In the genomic region with DNA sequence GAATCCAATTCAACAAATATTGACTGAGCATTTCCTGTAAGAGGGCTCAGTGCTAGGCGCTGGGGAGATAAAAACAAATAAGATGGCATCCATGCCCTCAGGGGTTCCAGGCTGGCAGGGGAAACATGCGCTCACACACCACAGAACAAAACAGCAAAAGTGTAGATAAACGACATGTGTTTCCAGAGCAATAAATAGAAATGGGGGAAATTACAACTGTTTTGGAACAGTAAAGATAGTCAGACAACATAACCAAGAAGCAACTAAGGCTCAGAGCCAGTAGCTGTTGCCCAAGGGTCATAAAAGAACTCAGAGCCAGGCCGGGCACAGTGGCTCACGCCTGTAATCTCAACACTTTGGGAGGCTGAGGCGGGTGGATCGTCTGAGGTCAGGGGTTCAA, we compare ENCODE assay signal across 28 cellular contexts. TPM values are rescaled to one million over a fixed set of nuclear protein-coding genes. Genes with fewer than 3 reads are reported as not detected.
DNase-seq lines count a peak whose midpoint lies in the region; ATAC-seq and TF ChIP-seq lines count a peak whose summit lies in the region.
"Had no signal": no experiment of that assay in that cellular context is flagged by ENCODE, and none has a peak within 500 bp of the region (broad histone marks: within the 10 kb centered on the region; RNA-seq: fewer than 3 reads in every experiment).

No MANE protein-coding gene starts in this region.

- H3K79me2 ChIP-seq in SU-DHL-6 (ENCODE audit: insufficient read depth, low read length) (peaks cover 100% of the 10 kb centered on the region), mesendoderm (ENCODE audit: control insufficient read depth, insufficient read depth, low read length) (peaks cover 68% of the 10 kb centered on the region)

- no peaks in the 10 kb centered on the region for H3K4me1 Mint-ChIP-seq in activated CD4-positive, alpha-beta memory T cell treated with anti-CD3 and anti-CD28 coated beads for 36 hours (ENCODE audit: low read depth)
- H3K4me1 Mint-ChIP-seq: CD8-positive, alpha-beta memory T cell; T-helper 17 cell had no signal

- H2BK120ac ChIP-seq in mesendoderm (ENCODE audit: low read depth, low read length): no peak overlapping the region

- H2BK5ac ChIP-seq in mesendoderm (ENCODE audit: low read length): no peak overlapping the region

- H2AK5ac ChIP-seq in mesendoderm (ENCODE audit: low read length): no peak overlapping the region

- no peaks in the 10 kb centered on the region for H3K9me3 ChIP-seq in SU-DHL-6 (ENCODE audit: insufficient read depth, low read length)
- H3K9me3 ChIP-seq: body of pancreas, heart right ventricle, lower lobe of right lung, SJCRH30, thoracic aorta, uterus had no signal

- H4K5ac ChIP-seq in mesendoderm (ENCODE audit: low read length): no peak overlapping the region

- H3K4me2 ChIP-seq in SU-DHL-6 (ENCODE audit: low read depth, low read length, poor library complexity, severe bottlenecking): peak overlapping the region; percentile 96
- no peak overlapping the region for H3K4me2 ChIP-seq in mesendoderm (ENCODE audit: low read length)

- no peaks in the 10 kb centered on the region for H3K36me3 Mint-ChIP-seq in activated CD4-positive, alpha-beta memory T cell treated with anti-CD3 and anti-CD28 coated beads for 36 hours
- H3K36me3 Mint-ChIP-seq: CD8-positive, alpha-beta memory T cell had no signal

- peak overlapping the region; percentile 15 for H3K23ac ChIP-seq in mesendoderm (ENCODE audit: low read length)

- WGBS in mesendoderm (ENCODE audit: extremely low coverage, insufficient coverage, low lambda C conversion rate): no CpG with 5 or more reads among the region's 7 CpGs

- H2AFZ ChIP-seq in SU-DHL-6 (ENCODE audit: low read depth, low read length, severe bottlenecking): no peak overlapping the region
- H2AFZ ChIP-seq: parathyroid adenoma had no signal

- H3K27ac ChIP-seq in SU-DHL-6 (ENCODE audit: low read depth, low read length): peak overlapping the region; percentile 98
- H3K27ac ChIP-seq in mesendoderm (ENCODE audit: low read depth, low read length): no peak overlapping the region
- H3K27ac ChIP-seq: heart right ventricle, lower lobe of right lung, parathyroid adenoma, SJCRH30, thoracic aorta, uterus had no signal

- H3K36me3 ChIP-seq in SU-DHL-6 (ENCODE audit: low read length): no peaks in the 10 kb centered on the region
- no peaks in the 10 kb centered on the region for H3K36me3 ChIP-seq in mesendoderm (ENCODE audit: control insufficient read depth, insufficient read depth, low read length)
- H3K36me3 ChIP-seq: heart right ventricle, lower lobe of right lung, SJCRH30, thoracic aorta, uterus had no signal

- no peak overlapping the region for H4K8ac ChIP-seq in mesendoderm (ENCODE audit: low read depth, low read length)

- no peaks in the 10 kb centered on the region for H3K9me2 ChIP-seq in SU-DHL-6 (replicated peaks; ENCODE audit: insufficient read depth, low read length)

- no peak overlapping the region for H3K56ac ChIP-seq in mesendoderm (ENCODE audit: low read length)

- no peak overlapping the region for H3K4ac ChIP-seq in mesendoderm (ENCODE audit: low read depth, low read length)

- H3K9ac ChIP-seq in SU-DHL-6 (ENCODE audit: low read length) (peak overlapping the region; percentile 62), mesendoderm (ENCODE audit: low read length) (no peak overlapping the region)
- H3K9ac ChIP-seq: parathyroid adenoma had no signal

- TF ChIP-seq CTCF in SU-DHL-6 (IDR thresholded peaks at IDR 0.05; ENCODE audit: insufficient read depth, low read length, poor library complexity, severe bottlenecking): no peak

- no peak overlapping the region for H2BK15ac ChIP-seq in mesendoderm (replicated peaks; ENCODE audit: low read depth)

- intact Hi-C loops in activated CD4-positive, alpha-beta memory T cell treated with anti-CD3 and anti-CD28 coated beads for 36 hours (cut with micrococcal nuclease): no loop called here

- peak; percentile 50 for DNase-seq in NCI-H748 (lab: John Stamatoyannopoulos, UW; ENCODE audit: unreplicated experiment)
- no peak for DNase-seq in NCI-H748 treated with DMSO at 0.1 percent for 48 hours (lab: John Stamatoyannopoulos, UW)
- DNase-seq in mesendoderm: no peak
- no peak for DNase-seq in activated CD4-positive, alpha-beta T cell treated with anti-CD3 and anti-CD28 coated beads for 4 hours
- no peak for DNase-seq in activated CD4-positive, alpha-beta memory T cell treated with anti-CD3 and anti-CD28 coated beads for 36 hours
- no peak for DNase-seq in middle frontal gyrus (ENCODE audit: extremely low spot score, low spot score)
- DNase-seq: activated effector memory CD4-positive, alpha-beta T cell treated with anti-CD3 and anti-CD28 coated beads, Interleukin-2, amount 50 U/mL, for 16 hours; activated T-cell treated with anti-CD3 and anti-CD28 coated beads, Interleukin-2, amount 50 U/mL, for 1 hour; body of pancreas; CD8-positive, alpha-beta memory T cell; DMS 273 treated with DMSO at 0.1 percent for 48 hours; heart right ventricle; kidney glomerular epithelial cell; lower lobe of right lung; NCI-H1694; NCI-H526; SJCRH30; stimulated activated CD4-positive, alpha-beta T cell treated with anti-CD3 and anti-CD28 coated beads, Interleukin-4, amount 100 ng/mL, for 4 hours; stimulated activated naive CD4-positive, alpha-beta T cell treated with Interleukin-2 at 50 U/mL for 16 hours; T-helper 17 cell; uterus had no signal

- POLR2A ChIA-PET in activated CD4-positive, alpha-beta memory T cell treated with anti-CD3 and anti-CD28 coated beads for 36 hours (lab: Charles Lee): no interaction called here

- no peak overlapping the region for H3K4me3 Mint-ChIP-seq in activated CD4-positive, alpha-beta memory T cell treated with anti-CD3 and anti-CD28 coated beads for 36 hours
- H3K4me3 Mint-ChIP-seq: CD8-positive, alpha-beta memory T cell; T-helper 17 cell had no signal

- H3K4me1 ChIP-seq in mesendoderm (ENCODE audit: control insufficient read depth, low read depth, low read length): peaks cover 14% of the 10 kb centered on the region
- H3K4me1 ChIP-seq: parathyroid adenoma, uterus had no signal

- H3F3A ChIP-seq in SU-DHL-6 (ENCODE audit: insufficient read depth): peaks cover 71% of the 10 kb centered on the region

- H3K9me3 Mint-ChIP-seq in activated CD4-positive, alpha-beta memory T cell treated with anti-CD3 and anti-CD28 coated beads for 36 hours: no peaks in the 10 kb centered on the region
- H3K9me3 Mint-ChIP-seq: neural crest cell had no signal

- H3K18ac ChIP-seq in mesendoderm (ENCODE audit: low read length): peak overlapping the region; percentile 78

- H4K20me1 ChIP-seq in SU-DHL-6 (ENCODE audit: low read depth, low read length): no peaks in the 10 kb centered on the region

- H3K4me3 ChIP-seq in SU-DHL-6 (ENCODE audit: insufficient read depth, low read length, poor library complexity, severe bottlenecking) (peak overlapping the region; percentile 54), mesendoderm (ENCODE audit: low read length) (no peak overlapping the region)
- H3K4me3 ChIP-seq: body of pancreas, heart right ventricle, lower lobe of right lung, SJCRH30, thoracic aorta, uterus had no signal

- H3K27ac Mint-ChIP-seq in activated CD4-positive, alpha-beta memory T cell treated with anti-CD3 and anti-CD28 coated beads for 36 hours: no peak overlapping the region
- H3K27ac Mint-ChIP-seq: CD8-positive, alpha-beta memory T cell; T-helper 17 cell had no signal

- ATAC-seq in HG02973 (IDR thresholded peaks at IDR 0.05; ENCODE audit: unreplicated experiment): no peak
- ATAC-seq: lower lobe of right lung, sciatic nerve, T-helper 17 cell had no signal

- H3K27me3 ChIP-seq in SU-DHL-6 (ENCODE audit: low read length) (no peaks in the 10 kb centered on the region), mesendoderm (ENCODE audit: insufficient read depth, low read length, poor library complexity) (no peaks in the 10 kb centered on the region)
- H3K27me3 ChIP-seq: body of pancreas, heart right ventricle, SJCRH30, uterus had no signal

- CTCF ChIA-PET in activated CD4-positive, alpha-beta memory T cell treated with anti-CD3 and anti-CD28 coated beads for 36 hours (lab: Charles Lee): no interaction called here

- no peaks in the 10 kb centered on the region for H3K27me3 Mint-ChIP-seq in activated CD4-positive, alpha-beta memory T cell treated with anti-CD3 and anti-CD28 coated beads for 36 hours
- H3K27me3 Mint-ChIP-seq: CD8-positive, alpha-beta memory T cell; T-helper 17 cell had no signal

- peaks cover 13% of the 10 kb centered on the region for H3K79me1 ChIP-seq in mesendoderm (ENCODE audit: low read length)

RNA-seq across cellular contexts. Expression of a gene that starts 25.1 kb away (rescaled TPM):
- polyA plus RNA-seq in mesendoderm (2013, experiment 1 of 2): 45.0 TPM
- polyA plus RNA-seq in mesendoderm (2013, experiment 2 of 2): 42.8 TPM
- total RNA-seq in activated CD4-positive, alpha-beta memory T cell treated with anti-CD3 and anti-CD28 coated beads for 36 hours: not detected
- total RNA-seq: activated CD8-positive, alpha-beta memory T cell treated with anti-CD3 and anti-CD28 coated beads for 36 hours; CD8-positive, alpha-beta memory T cell had no signal
- polyA plus RNA-seq: CD8-positive, alpha-beta memory T cell had no signal
